In genomic region chr2:226272435-226272834, GRCh38 we compare ENCODE assay signal across 28 cellular contexts.
"Had no signal": no experiment of that assay in that cellular context is flagged by ENCODE, and none has a peak within 500 bp of the region (broad histone marks: within the 10 kb centered on the region; RNA-seq: fewer than 3 reads in every experiment).

No MANE protein-coding gene starts in this region.

- H3K4me3 ChIP-seq: K562, SJCRH30, SK-N-MC had no signal

- FAIRE-seq: bronchial epithelial cell, K562 had no signal

- H3K27me3 ChIP-seq: SJCRH30 had no signal

- H3K36me3 ChIP-seq: SJCRH30 had no signal

- H3K4me1 ChIP-seq: SJCRH30 had no signal

- DNase-seq: activated CD4-positive, alpha-beta memory T cell treated with anti-CD3 and anti-CD28 coated beads for 36 hours; activated CD4-positive, alpha-beta T cell treated with anti-CD3 and anti-CD28 coated beads for 36 hours; activated CD4-positive, alpha-beta T cell treated with anti-CD3 and anti-CD28 coated beads, Interleukin-2, amount 50 U/mL, for 1 hour; activated CD8-positive, alpha-beta memory T cell treated with anti-CD3 and anti-CD28 coated beads, Interleukin-2, amount 50 U/mL, for 4 hours; activated gamma-delta T cell treated with Interleukin-2 at 50 U/mL for 16 hours; activated naive CD4-positive, alpha-beta T cell treated with anti-CD3 and anti-CD28 coated beads for 36 hours; activated naive CD8-positive, alpha-beta T cell treated with anti-CD3 and anti-CD28 coated beads, Interleukin-2, amount 50 U/mL, for 24 hours; activated T-cell treated with anti-CD3 and anti-CD28 coated beads for 4 hours; activated T-cell treated with anti-CD3 and anti-CD28 coated beads, Interleukin-2, amount 50 U/mL, for 4 hours; anterior cingulate cortex; central memory CD4-positive, alpha-beta T cell; NCI-H1092 treated with DMSO at 0.1 percent for 48 hours; NCI-H1417 treated with DMSO at 0.1 percent for 48 hours; NCI-H1694; NCI-H1930; NCI-H2081 treated with DMSO at 0.1 percent for 48 hours; NCI-H345; NCI-H524 treated with DMSO at 0.1 percent for 48 hours; SHP77; SJCRH30; T1000 had no signal

- H3K27ac ChIP-seq: SJCRH30, SK-N-MC had no signal

- H3K9me3 ChIP-seq: SJCRH30 had no signal

- ATAC-seq: activated CD4-positive, alpha-beta T cell treated with anti-CD3 and anti-CD28 coated beads for 36 hours; activated CD4-positive, CD25-positive, alpha-beta regulatory T cell treated with anti-CD3 and anti-CD28 coated beads, Interleukin-2, amount 50 U/mL, for 24 hours; activated naive CD4-positive, alpha-beta T cell treated with anti-CD3 and anti-CD28 coated beads, Interleukin-2, amount 50 U/mL, for 72 hours; activated naive CD8-positive, alpha-beta T cell treated with anti-CD3 and anti-CD28 coated beads, Interleukin-2, amount 50 U/mL, for 24 hours; activated T-cell treated with anti-CD3 and anti-CD28 coated beads, Interleukin-2, amount 50 U/mL, for 4 hours; K562; Panc1; WTC11 had no signal
